ENCODE assay signal across 11 cellular contexts in the genomic region with DNA sequence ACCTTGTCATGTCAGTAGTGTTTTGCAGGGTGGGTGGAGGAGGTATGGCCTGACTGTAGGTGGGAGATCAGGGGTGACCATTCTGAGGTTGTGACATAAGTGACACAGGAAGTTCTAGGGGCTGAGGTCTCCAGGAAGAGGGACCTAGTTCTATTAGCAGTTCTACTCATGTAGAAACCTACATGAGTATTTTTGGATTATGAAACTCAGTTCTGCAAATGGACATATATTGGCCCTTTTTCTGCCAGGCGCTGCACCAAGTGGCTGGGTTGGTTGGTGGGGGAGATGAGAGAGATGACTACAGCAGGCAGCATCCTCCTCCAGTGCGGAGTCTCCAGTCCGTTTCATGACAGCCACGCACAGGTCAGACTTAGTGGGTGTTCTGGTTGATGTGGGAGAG. TPM values are rescaled to one million over a fixed set of nuclear protein-coding genes. Genes with fewer than 3 reads are reported as not detected.
DNase-seq lines count a peak whose midpoint lies in the region; ATAC-seq and TF ChIP-seq lines count a peak whose summit lies in the region.
"Had no signal": no experiment of that assay in that cellular context is flagged by ENCODE, and none has a peak within 500 bp of the region (broad histone marks: within the 10 kb centered on the region; RNA-seq: fewer than 3 reads in every experiment).

No MANE protein-coding gene starts in this region.

- no peak for TF ChIP-seq CTCF in GM13976 (IDR thresholded peaks at IDR 0.05; ENCODE audit: borderline replicate concordance, control extremely low read depth, extremely low read depth, insufficient read depth, missing control alignments)

- peak; percentile 54 for DNase-seq in GM13976 (ENCODE audit: low spot score)
- DNase-seq in naive B cell, result no peak
- DNase-seq in NCI-H1930 (lab: John Stamatoyannopoulos, UW), result no peak
- no peak for DNase-seq in A172 (ENCODE audit: low spot score)
- DNase-seq in NCI-H82 treated with DMSO at 0.1 percent for 48 hours (lab: John Stamatoyannopoulos, UW; ENCODE audit: unreplicated experiment), result no peak
- DNase-seq: foreskin melanocyte; stimulated activated CD4-positive, alpha-beta T cell treated with anti-CD3 and anti-CD28 coated beads, Interleukin-2, amount 100 ng/mL, for 24 hours; uterus had no signal

- H3K27ac Mint-ChIP-seq in naive B cell, result peak overlapping the region; percentile 3 to 71 (median 64)

- no peaks in the 10 kb centered on the region for H3K27me3 Mint-ChIP-seq in naive B cell

- peaks cover 59 to 80% (median 72%) of the 10 kb centered on the region in 3 donors for H3K4me1 Mint-ChIP-seq in naive B cell

- peak; percentile 24 for ATAC-seq in GM21360 (IDR thresholded peaks at IDR 0.05; ENCODE audit: unreplicated experiment)
- peak; percentile 38 for ATAC-seq in HG03460 (IDR thresholded peaks at IDR 0.05; ENCODE audit: unreplicated experiment)
- ATAC-seq in naive B cell (ENCODE audit: low read depth in 2 of 2), result no peak
- ATAC-seq in GM21737 (IDR thresholded peaks at IDR 0.05; ENCODE audit: unreplicated experiment), result no peak

- H3K36me3 Mint-ChIP-seq in naive B cell, result peaks cover 7 to 13% of the 10 kb centered on the region in 2 donors

- H3K4me3 Mint-ChIP-seq in naive B cell, result peak overlapping the region; percentile 9 to 84 (median 44)

- H3K9me3 Mint-ChIP-seq in naive B cell, result no peaks in the 10 kb centered on the region

- in situ Hi-C loops in GM13976 (cut with MboI; ENCODE audit: low sequenced_read_pairs, unreplicated experiment), result no loop called here

RNA-seq across cellular contexts. Expression of a gene that starts 54.0 kb away (rescaled TPM):
- 10 to 100 TPM; 18.4 to 49.1 (median 35.3) TPM for polyA plus RNA-seq in naive B cell (ENCODE audit: low read depth in 6 of 6)
- total RNA-seq in A172 (2014; rRNA removed; shearing (Covaris generic)), result 2.5 and 3.6 TPM in 2 replicates

Comparison
In these comparisons a context has a peak if more than half of its experiments do, and no peak if none do; other contexts are left out.
1. ATAC-seq: peak in GM21360 (single experiment) and HG03460 (single experiment); none in naive B cell (0 of 2) and GM21737 (single experiment).